1 cellular context compared by ENCODE assay signal in the genomic region with DNA sequence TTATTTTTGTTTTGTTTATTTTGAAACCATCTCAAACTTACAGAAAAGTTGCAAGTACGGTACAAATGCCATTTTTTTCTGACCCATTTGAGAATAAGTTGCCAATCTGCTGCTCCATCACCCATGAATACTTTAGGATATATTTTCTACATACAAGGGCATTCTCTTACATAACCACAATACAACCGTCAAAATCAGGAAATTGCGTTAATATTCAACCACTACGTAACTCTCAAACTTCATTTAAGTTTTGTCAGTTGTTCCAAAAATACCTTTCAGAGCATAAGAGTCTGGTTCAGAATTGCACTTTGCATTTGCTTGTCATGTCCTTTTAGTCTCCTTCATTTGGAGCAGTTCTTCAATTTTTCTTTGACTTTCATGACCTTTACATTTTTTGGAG.
TF ChIP-seq lines count a peak whose summit lies in the region.

No MANE protein-coding gene starts in this region.

TF ChIP-seq in GM12878, 131 proteins besides CTCF, POLR2A, EP300 and RAD21:
- TF ChIP-seq, protein P1, sequence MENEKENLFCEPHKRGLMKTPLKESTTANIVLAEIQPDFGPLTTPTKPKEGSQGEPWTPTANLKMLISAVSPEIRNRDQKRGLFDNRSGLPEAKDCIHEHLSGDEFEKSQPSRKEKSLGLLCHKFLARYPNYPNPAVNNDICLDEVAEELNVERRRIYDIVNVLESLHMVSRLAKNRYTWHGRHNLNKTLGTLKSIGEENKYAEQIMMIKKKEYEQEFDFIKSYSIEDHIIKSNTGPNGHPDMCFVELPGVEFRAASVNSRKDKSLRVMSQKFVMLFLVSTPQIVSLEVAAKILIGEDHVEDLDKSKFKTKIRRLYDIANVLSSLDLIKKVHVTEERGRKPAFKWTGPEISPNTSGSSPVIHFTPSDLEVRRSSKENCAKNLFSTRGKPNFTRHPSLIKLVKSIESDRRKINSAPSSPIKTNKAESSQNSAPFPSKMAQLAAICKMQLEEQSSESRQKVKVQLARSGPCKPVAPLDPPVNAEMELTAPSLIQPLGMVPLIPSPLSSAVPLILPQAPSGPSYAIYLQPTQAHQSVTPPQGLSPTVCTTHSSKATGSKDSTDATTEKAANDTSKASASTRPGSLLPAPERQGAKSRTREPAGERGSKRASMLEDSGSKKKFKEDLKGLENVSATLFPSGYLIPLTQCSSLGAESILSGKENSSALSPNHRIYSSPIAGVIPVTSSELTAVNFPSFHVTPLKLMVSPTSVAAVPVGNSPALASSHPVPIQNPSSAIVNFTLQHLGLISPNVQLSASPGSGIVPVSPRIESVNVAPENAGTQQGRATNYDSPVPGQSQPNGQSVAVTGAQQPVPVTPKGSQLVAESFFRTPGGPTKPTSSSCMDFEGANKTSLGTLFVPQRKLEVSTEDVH (IDR thresholded peaks at IDR 0.05; ENCODE audit: low read depth, partially characterized antibody): no peak
- TF ChIP-seq SIN3A (IDR thresholded peaks at IDR 0.05; ENCODE audit: low read depth, low read length): no peak
- TF ChIP-seq MEF2B (IDR thresholded peaks at IDR 0.05; ENCODE audit: partially characterized antibody, poor library complexity, severe bottlenecking): peak; percentile 32
